Comparison of ENCODE assay signal across 13 cellular contexts in genomic region chr1:54883349-54884102, GRCh38. TPM values are rescaled to one million over a fixed set of nuclear protein-coding genes. Genes with fewer than 3 reads are reported as not detected.
DNase-seq lines count a peak whose midpoint lies in the region; ATAC-seq, FAIRE-seq and TF ChIP-seq lines count a peak whose summit lies in the region.
"Had no signal": no experiment of that assay in that cellular context is flagged by ENCODE, and none has a peak within 500 bp of the region (broad histone marks: within the 10 kb centered on the region; RNA-seq: fewer than 3 reads in every experiment).

No MANE protein-coding gene starts in this region.

- H3K9me3 ChIP-seq in RWPE2 (ENCODE audit: severe bottlenecking) (no peaks in the 10 kb centered on the region), prostate gland (no peaks in the 10 kb centered on the region), small intestine (ENCODE audit: control insufficient read depth, low read depth) (no peaks in the 10 kb centered on the region)

- H3K27me3 ChIP-seq in GM23338 (ENCODE audit: insufficient read depth) (no peaks in the 10 kb centered on the region), RWPE2 (ENCODE audit: insufficient read depth, poor library complexity, severe bottlenecking) (no peaks in the 10 kb centered on the region), prostate gland (replicated peaks; ENCODE audit: insufficient read depth) (no peaks in the 10 kb centered on the region), small intestine (ENCODE audit: control insufficient read depth in 2 of 2, insufficient read depth in 2 of 2, low read length in 2 of 2) (no peaks in the 10 kb centered on the region), brain microvascular endothelial cell (replicated peaks) (no peaks in the 10 kb centered on the region)

- H3K4me3 Mint-ChIP-seq in GM23338, result peak overlapping the region; percentile 99
- H3K4me3 Mint-ChIP-seq in stimulated activated effector memory CD8-positive, alpha-beta T cell treated with anti-CD3 and anti-CD28 coated beads, Interleukin-12 subunit alpha, Interleukin-12 subunit beta, amount 100 ng/mL, for 72 hours, result no peak overlapping the region

- H4K20me1 ChIP-seq in GM23338 (replicated peaks; ENCODE audit: insufficient read depth), result peaks cover 67% of the 10 kb centered on the region

- no peak overlapping the region for H2AFZ ChIP-seq in GM23338

- TF ChIP-seq CTCF in GM23338 (conservative IDR thresholded peaks at IDR 0.05; ENCODE audit: low read depth in 2 of 2) (no peak), RWPE2 (IDR thresholded peaks at IDR 0.05; ENCODE audit: poor library complexity, severe bottlenecking) (no peak), fibroblast of pulmonary artery (IDR thresholded peaks at IDR 0.05; ENCODE audit: low read length, missing control alignments) (no peak), prostate gland (IDR thresholded peaks at IDR 0.05) (no peak), brain microvascular endothelial cell (IDR thresholded peaks at IDR 0.05; ENCODE audit: low read depth, low read length, missing control alignments) (no peak)

- H3K27ac ChIP-seq in GM23338 (ENCODE audit: low read depth) (peak overlapping the region; percentile 75), RWPE2 (ENCODE audit: poor library complexity, severe bottlenecking) (peak overlapping the region; percentile 79), prostate gland (peak overlapping the region; percentile 41 to 79), small intestine (ENCODE audit: low read depth in 1 of 2, low read length in 1 of 2) (no peak overlapping the region), brain microvascular endothelial cell (no peak overlapping the region)

- intact Hi-C loops in prostate gland (cut with DNase I), result no loop called here

- peak overlapping the region; percentile 98 for H3K4me2 ChIP-seq in GM23338

- no peak for DNase-seq in GM23338 (ENCODE audit: low spot score)
- DNase-seq in RWPE2 (ENCODE audit: low spot score), result no peak
- DNase-seq in fibroblast of pulmonary artery (ENCODE audit: low read depth), result peak; percentile 81
- DNase-seq in prostate gland (ENCODE audit: low spot score), result peak; percentile 49
- DNase-seq in small intestine, result no peak
- no peak for DNase-seq in brain microvascular endothelial cell
- DNase-seq in stimulated activated effector memory CD8-positive, alpha-beta T cell treated with anti-CD3 and anti-CD28 coated beads, Interleukin-12 subunit alpha, Interleukin-12 subunit beta, amount 100 ng/mL, for 72 hours (ENCODE audit: low spot score in 2 of 2), result no peak
- DNase-seq: cortex of kidney, DMS79, NCI-H2081 treated with DMSO at 0.1 percent for 48 hours had no signal

- H3F3A ChIP-seq in GM23338 (replicated peaks; ENCODE audit: low read depth), result no peaks in the 10 kb centered on the region; the same call in 1 of the 2 replicates

- peaks cover 11% of the 10 kb centered on the region for H3K27me3 Mint-ChIP-seq in GM23338 (ENCODE audit: insufficient read depth, low read depth, poor library complexity)

- H3K36me3 ChIP-seq in GM23338 (ENCODE audit: insufficient read depth) (peaks cover 49% of the 10 kb centered on the region), RWPE2 (ENCODE audit: low read depth) (peaks cover 76% of the 10 kb centered on the region), prostate gland (no peaks in the 10 kb centered on the region), small intestine (ENCODE audit: control insufficient read depth in 2 of 2, insufficient read depth in 2 of 2, low read length in 2 of 2) (no peaks in the 10 kb centered on the region), brain microvascular endothelial cell (replicated peaks) (peaks cover 17% of the 10 kb centered on the region)

- peaks cover 79% of the 10 kb centered on the region for H3K36me3 Mint-ChIP-seq in GM23338 (ENCODE audit: low read depth)
- peaks cover 21% of the 10 kb centered on the region for H3K36me3 Mint-ChIP-seq in stimulated activated effector memory CD8-positive, alpha-beta T cell treated with anti-CD3 and anti-CD28 coated beads, Interleukin-12 subunit alpha, Interleukin-12 subunit beta, amount 100 ng/mL, for 72 hours

- H3K4me1 ChIP-seq in GM23338 (ENCODE audit: insufficient read depth), result peaks cover 36% of the 10 kb centered on the region
- peaks cover 58% of the 10 kb centered on the region for H3K4me1 ChIP-seq in RWPE2 (ENCODE audit: insufficient read depth, poor library complexity, severe bottlenecking)
- peaks cover 7% of the 10 kb centered on the region for H3K4me1 ChIP-seq in prostate gland (replicated peaks)
- peaks cover 6 to 13% of the 10 kb centered on the region in 2 donors for H3K4me1 ChIP-seq in small intestine (ENCODE audit: control insufficient read depth in 2 of 2, insufficient read depth in 1 of 2, low read depth in 1 of 2, low read length in 1 of 2)

- H3K27ac Mint-ChIP-seq in GM23338, result peak overlapping the region; percentile 77
- no peak overlapping the region for H3K27ac Mint-ChIP-seq in stimulated activated effector memory CD8-positive, alpha-beta T cell treated with anti-CD3 and anti-CD28 coated beads, Interleukin-12 subunit alpha, Interleukin-12 subunit beta, amount 100 ng/mL, for 72 hours

- H3K9me3 Mint-ChIP-seq in GM23338, result no peaks in the 10 kb centered on the region
- H3K9me3 Mint-ChIP-seq in stimulated activated effector memory CD8-positive, alpha-beta T cell treated with anti-CD3 and anti-CD28 coated beads, Interleukin-12 subunit alpha, Interleukin-12 subunit beta, amount 100 ng/mL, for 72 hours, result no peaks in the 10 kb centered on the region

- no peak for ATAC-seq in GM23338
- no peak for ATAC-seq in RWPE2 (ENCODE audit: low read depth)
- no peak for ATAC-seq in HG03432 (IDR thresholded peaks at IDR 0.05; ENCODE audit: unreplicated experiment)
- no peak for ATAC-seq in stimulated activated effector memory CD8-positive, alpha-beta T cell treated with anti-CD3 and anti-CD28 coated beads, Interleukin-12 subunit alpha, Interleukin-12 subunit beta, amount 100 ng/mL, for 72 hours
- ATAC-seq: right cardiac atrium had no signal

- WGBS in prostate gland, result 81% methylated on average over 10 of the region's 10 CpGs
- 94 to 96% (median 95%) methylated on average over 10 of the region's 10 CpGs for WGBS in small intestine, 3 donors

- H3K9me2 ChIP-seq in GM23338 (ENCODE audit: insufficient read depth), result no peaks in the 10 kb centered on the region

- H3K4me3 ChIP-seq in GM23338, result peak overlapping the region; percentile 97; the same call in 1 of the 2 replicates
- H3K4me3 ChIP-seq in RWPE2 (ENCODE audit: severe bottlenecking), result no peak overlapping the region
- H3K4me3 ChIP-seq in fibroblast of pulmonary artery (replicated peaks; ENCODE audit: low read depth, low read length), result peak overlapping the region; percentile 17
- H3K4me3 ChIP-seq in prostate gland, result peak overlapping the region in 1 of 2 donors; percentile 88
- H3K4me3 ChIP-seq in small intestine (ENCODE audit: low read depth in 1 of 2, low read length in 2 of 2), result no peak overlapping the region
- H3K4me3 ChIP-seq in brain microvascular endothelial cell (ENCODE audit: low read depth, low read length), result no peak overlapping the region

- in situ Hi-C loops in brain microvascular endothelial cell (cut with HindIII; ENCODE audit: low pct_ligation_motif_present, low sequenced_read_pairs), result no loop called here

- no peak for TF ChIP-seq POLR2A in prostate gland (IDR thresholded peaks at IDR 0.05)

- H3K79me2 ChIP-seq in GM23338 (replicated peaks; ENCODE audit: insufficient read depth), result peaks cover 85% of the 10 kb centered on the region

- peaks cover 50% of the 10 kb centered on the region for H3K4me1 Mint-ChIP-seq in GM23338
- H3K4me1 Mint-ChIP-seq in stimulated activated effector memory CD8-positive, alpha-beta T cell treated with anti-CD3 and anti-CD28 coated beads, Interleukin-12 subunit alpha, Interleukin-12 subunit beta, amount 100 ng/mL, for 72 hours, result peaks cover 37% of the 10 kb centered on the region

- FAIRE-seq in small intestine (lab: Jason Lieb, UNC), result no peak
- FAIRE-seq: islet of Langerhans had no signal

TF ChIP-seq in GM23338, 12 proteins besides CTCF, POLR2A, EP300 and RAD21:
- TF ChIP-seq EZH2 (IDR thresholded peaks at IDR 0.05; ENCODE audit: low read depth, unreplicated experiment) (no peak), STAT1 (IDR thresholded peaks at IDR 0.05; ENCODE audit: unreplicated experiment) (no peak), POLR2AphosphoS5 (IDR thresholded peaks at IDR 0.05; ENCODE audit: low read depth) (peak; percentile 20; the same call in 1 of the 2 replicates)

RNA-seq across cellular contexts. Expression of gene DHCR24, which starts 3.5 kb away (rescaled TPM):
- total RNA-seq in GM23338 (2014; rRNA removed; shearing (Covaris generic)), result 453 and 530 TPM in 2 replicates
- polyA plus RNA-seq in GM23338 (2016; fragmentation: Nextera tagmentation; extraction: Ambion mirVana), result 124 and 128 TPM in 2 replicates
- 100 to 1,000 TPM; 152 to 154 TPM for total RNA-seq in prostate gland
- 100 to 1,000 TPM in 1 of 3 donors, 10 to 100 TPM in 1, 1 to 10 TPM in 1; 7.0 to 162 (median 14.3) TPM for polyA plus RNA-seq in small intestine

Comparison
In these comparisons a context has a peak if more than half of its experiments do, and no peak if none do; other contexts are left out.
1. DNase-seq: peak in fibroblast of pulmonary artery (single experiment) and prostate gland (single experiment); none in GM23338 (single experiment), RWPE2 (single experiment), small intestine (single experiment), brain microvascular endothelial cell (single experiment) and stimulated activated effector memory CD8-positive, alpha-beta T cell treated with anti-CD3 and anti-CD28 coated beads, Interleukin-12 subunit alpha, Interleukin-12 subunit beta, amount 100 ng/mL, for 72 hours (0 of 2).
2. H3K27ac ChIP-seq: peak in GM23338 (single experiment), RWPE2 (single experiment) and prostate gland (2 of 2); none in small intestine (0 of 2) and brain microvascular endothelial cell (single experiment).
3. H3K4me3 ChIP-seq: peak in GM23338 (single experiment) and fibroblast of pulmonary artery (single experiment); none in RWPE2 (single experiment), small intestine (0 of 2) and brain microvascular endothelial cell (single experiment).